Comparison of ENCODE assay signal across 8 cellular contexts in genomic region chr11:115912484-115912945, GRCh38.
A peak's percentile ranks its signal among the peaks of the same experiment; 100 is the strongest.
DNase-seq lines count a peak whose midpoint lies in the region; ATAC-seq, FAIRE-seq and TF ChIP-seq lines count a peak whose summit lies in the region.

No MANE protein-coding gene starts in this region.

- H3K36me3 Mint-ChIP-seq in MCF 10A (ENCODE audit: insufficient read depth, unreplicated experiment) = no peaks in the 10 kb centered on the region

- WGBS in mammary epithelial cell (ENCODE audit: low coverage, missing lambda C conversion rate) = 100% methylated on average over 2 of the region's 2 CpGs
- 70 to 74% methylated on average over 2 of the region's 2 CpGs for WGBS in thyroid gland, 2 donors
- WGBS in prostate gland = 96% methylated on average over 2 of the region's 2 CpGs

- no peak overlapping the region for H3K4me2 ChIP-seq in mammary epithelial cell (ENCODE audit: insufficient read depth, low read depth, low read length)

- dilution Hi-C loops in mammary epithelial cell (cut with HindIII; ENCODE audit: low sequenced_read_pairs) = no loop called here

- no peaks in the 10 kb centered on the region for H3K79me2 ChIP-seq in mammary epithelial cell (ENCODE audit: insufficient read depth, low read length)

- H4K20me1 ChIP-seq in mammary epithelial cell (ENCODE audit: insufficient read depth, low read length) = no peaks in the 10 kb centered on the region

- intact Hi-C loops in mammary epithelial cell (cut with micrococcal nuclease) (loop anchor here (2.0 to 5.0 kb wide), 3 partner anchors 408 to 590 kb away; partner anchors contain the start of gene CADM1), MCF 10A (cut with micrococcal nuclease) (no loop called here), thyroid gland (cut with DNase I) (no loop called here), prostate gland (cut with DNase I) (no loop called here)

- TF ChIP-seq CTCF in mammary epithelial cell (conservative IDR thresholded peaks at IDR 0.05 in 1 of 2, IDR thresholded peaks at IDR 0.05 in 1 of 2; ENCODE audit: extremely low read depth in 1 of 2, insufficient read depth in 1 of 2, low read depth in 1 of 2, low read length in 2 of 2) = peak; percentile 60 to 71
- no peak for TF ChIP-seq CTCF in MCF 10A (IDR thresholded peaks at IDR 0.05; ENCODE audit: unreplicated experiment)
- peak; percentile 33 for TF ChIP-seq CTCF in astrocyte of the spinal cord (IDR thresholded peaks at IDR 0.05; ENCODE audit: low read depth, low read length)
- peak in 4 of 6 experiments; percentile 33 to 67 (median 45) for TF ChIP-seq CTCF in thyroid gland (IDR thresholded peaks at IDR 0.05)
- no peak for TF ChIP-seq CTCF in prostate gland (IDR thresholded peaks at IDR 0.05)

- H3K9me3 Mint-ChIP-seq in MCF 10A (ENCODE audit: unreplicated experiment) = peaks cover 16% of the 10 kb centered on the region

- H3K4me1 ChIP-seq in mammary epithelial cell (ENCODE audit: insufficient read depth, low read length) = no peaks in the 10 kb centered on the region
- peaks cover 7 to 18% of the 10 kb centered on the region in 2 donors for H3K4me1 ChIP-seq in thyroid gland
- H3K4me1 ChIP-seq in prostate gland (replicated peaks) = no peaks in the 10 kb centered on the region

- no peak for FAIRE-seq in HTR-8/SVneo (lab: Jason Lieb, UNC)

- no peak overlapping the region for H3K9ac ChIP-seq in mammary epithelial cell (ENCODE audit: insufficient read depth, low read length)

- no peak overlapping the region for H3K4me3 ChIP-seq in mammary epithelial cell (replicated peaks in 1 of 3; ENCODE audit: insufficient read depth in 1 of 3, low read depth in 2 of 3, low read length in 3 of 3)
- no peak overlapping the region for H3K4me3 ChIP-seq in astrocyte of the spinal cord (ENCODE audit: low read depth, low read length)
- H3K4me3 ChIP-seq in thyroid gland (replicated peaks in 1 of 3) = no peak overlapping the region
- H3K4me3 ChIP-seq in prostate gland = no peak overlapping the region

- TF ChIP-seq POLR2A in thyroid gland (IDR thresholded peaks at IDR 0.05) = no peak
- TF ChIP-seq POLR2A in prostate gland (IDR thresholded peaks at IDR 0.05) = no peak

- peak; percentile 60 for ATAC-seq in HG03460 (IDR thresholded peaks at IDR 0.05; ENCODE audit: unreplicated experiment)

- DNase-seq in mammary epithelial cell = peak; percentile 30
- no peak for DNase-seq in MCF 10A (ENCODE audit: unreplicated experiment)
- peak; percentile 7 for DNase-seq in astrocyte of the spinal cord (ENCODE audit: low read depth, low spot score)
- DNase-seq in thyroid gland = peak; percentile 35 to 36
- no peak for DNase-seq in prostate gland (ENCODE audit: low spot score)
- DNase-seq in HTR-8/SVneo (ENCODE audit: insufficient read length, low spot score) = no peak
- no peak for DNase-seq in dedifferentiated amniotic fluid mesenchymal stem cell (ENCODE audit: extremely low spot score)

- H3K9me3 ChIP-seq in mammary epithelial cell (replicated peaks; ENCODE audit: insufficient read depth, low read length) = no peaks in the 10 kb centered on the region
- H3K9me3 ChIP-seq in thyroid gland = no peaks in the 10 kb centered on the region
- H3K9me3 ChIP-seq in prostate gland = no peaks in the 10 kb centered on the region

- in situ Hi-C loops in mammary epithelial cell (cut with MboI; ENCODE audit: low sequenced_read_pairs in 2 of 2) (loop anchor here in 1 of 2 donors (25.0 kb wide), 2 partner anchors 400 to 575 kb away; partner anchors contain the start of gene CADM1), astrocyte of the spinal cord (cut with HindIII; ENCODE audit: low sequenced_read_pairs) (no loop called here)

- H3K27ac ChIP-seq in mammary epithelial cell (ENCODE audit: insufficient read depth, low read depth, low read length) (no peak overlapping the region), thyroid gland (peak overlapping the region in 2 of 3 donors; percentile 21 to 32), prostate gland (no peak overlapping the region)

- CTCF ChIA-PET in mammary epithelial cell (lab: Charles Lee; ENCODE audit: low non-redundant PET) (interaction anchor here (0.7 kb wide), 1 partner anchor 69 kb away, joined by 3 read pairs; no protein-coding TSS in a partner anchor), MCF 10A (lab: Yijun Ruan, JAX) (interaction anchor here (0.7 to 1.5 kb wide), 2 partner anchors 578 to 579 kb away, joined by 3 read pairs; no protein-coding TSS in a partner anchor)

- no peaks in the 10 kb centered on the region for H3K4me1 Mint-ChIP-seq in MCF 10A (ENCODE audit: insufficient read depth, unreplicated experiment)

- no peak overlapping the region for H2AFZ ChIP-seq in mammary epithelial cell (ENCODE audit: low read depth, low read length)

- H3K27me3 Mint-ChIP-seq in MCF 10A (ENCODE audit: insufficient read depth, unreplicated experiment) = no peaks in the 10 kb centered on the region

- BruUV-seq in mammary epithelial cell (replicated peaks; lab: Mats Ljungman, UMichigan) = no TSS peak
- no TSS peak for BruUV-seq in MCF 10A (replicated peaks; lab: Mats Ljungman, UMichigan)

- H3K27ac Mint-ChIP-seq in MCF 10A (ENCODE audit: low read depth, unreplicated experiment) = no peak overlapping the region

- no peaks in the 10 kb centered on the region for H3K36me3 ChIP-seq in mammary epithelial cell (ENCODE audit: insufficient read depth, low read length)
- H3K36me3 ChIP-seq in thyroid gland = no peaks in the 10 kb centered on the region
- no peaks in the 10 kb centered on the region for H3K36me3 ChIP-seq in prostate gland

- POLR2A ChIA-PET in MCF 10A (lab: Yijun Ruan, JAX) = no interaction called here

- H3K27me3 ChIP-seq in mammary epithelial cell (ENCODE audit: insufficient read depth, low read length) (no peaks in the 10 kb centered on the region), thyroid gland (no peaks in the 10 kb centered on the region), prostate gland (replicated peaks; ENCODE audit: insufficient read depth) (no peaks in the 10 kb centered on the region)

- no peak overlapping the region for H3K4me3 Mint-ChIP-seq in MCF 10A (ENCODE audit: unreplicated experiment)

Comparison
In these comparisons a context has a peak if more than half of its experiments do, and no peak if none do; other contexts are left out.
1. DNase-seq: peak in mammary epithelial cell (single experiment), astrocyte of the spinal cord (single experiment) and thyroid gland (2 of 2); none in MCF 10A (single experiment), prostate gland (single experiment), HTR-8/SVneo (single experiment) and dedifferentiated amniotic fluid mesenchymal stem cell (single experiment).
2. CTCF ChIP-seq: peak in mammary epithelial cell (2 of 2), astrocyte of the spinal cord (single experiment) and thyroid gland (4 of 6); none in MCF 10A (single experiment) and prostate gland (0 of 4).
3. H3K27ac ChIP-seq: peak in thyroid gland (2 of 3); none in mammary epithelial cell (single experiment) and prostate gland (0 of 2).